In the genomic region with DNA sequence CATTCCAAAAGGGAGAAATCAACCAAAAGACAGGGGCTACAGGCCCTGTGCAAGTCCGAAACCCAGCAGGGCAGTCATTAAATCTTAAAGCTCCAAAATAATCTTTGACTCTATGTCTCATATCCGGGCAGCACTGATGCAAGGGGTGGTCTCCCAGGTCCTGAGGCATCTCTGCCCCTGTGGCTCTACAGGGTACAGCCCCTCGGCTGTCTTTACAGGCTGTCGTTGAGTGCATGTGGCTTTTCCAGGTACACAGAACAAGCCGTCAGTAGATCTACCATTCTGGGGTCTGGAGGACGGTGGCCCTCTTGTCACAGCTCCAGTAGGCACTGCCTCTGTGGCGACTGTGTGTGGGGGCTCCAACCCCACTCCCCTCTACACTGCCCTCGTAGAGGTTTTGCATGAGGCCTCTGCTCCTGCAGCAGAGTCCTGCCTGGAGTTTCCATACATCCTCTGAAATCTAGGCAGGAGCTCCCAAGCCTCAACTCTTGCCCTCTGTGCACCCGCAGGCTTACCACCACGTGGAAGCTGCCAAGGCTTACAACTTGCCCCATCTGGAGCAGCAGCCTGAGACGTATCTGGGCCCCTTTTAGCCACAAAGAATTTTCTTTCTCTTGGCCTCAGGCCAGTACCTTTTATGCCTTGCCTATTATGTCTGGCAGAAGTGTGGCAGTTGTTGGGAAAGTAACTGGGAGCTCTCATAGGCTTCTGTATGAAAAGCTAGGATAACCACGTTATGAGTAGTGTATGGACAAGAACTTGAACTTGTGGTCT, we compare ENCODE assay signal across 13 cellular contexts. TPM values are rescaled to one million over a fixed set of nuclear protein-coding genes. Genes with fewer than 3 reads are reported as not detected.
DNase-seq lines count a peak whose midpoint lies in the region; ATAC-seq and TF ChIP-seq lines count a peak whose summit lies in the region.
"Had no signal": no experiment of that assay in that cellular context is flagged by ENCODE, and none has a peak within 500 bp of the region (broad histone marks: within the 10 kb centered on the region; RNA-seq: fewer than 3 reads in every experiment).

No MANE protein-coding gene starts in this region.

- 68% methylated on average over 8 of the region's 12 CpGs for WGBS in SK-N-SH (ENCODE audit: low lambda C conversion rate)

- no peak overlapping the region for H3K27ac Mint-ChIP-seq in activated naive CD8-positive, alpha-beta T cell treated with anti-CD3 and anti-CD28 coated beads, Interleukin-2, amount 50 U/mL, for 24 hours

- no peak overlapping the region for H3K4me2 ChIP-seq in SK-N-SH

- H2AFZ ChIP-seq in SK-N-SH (ENCODE audit: low read depth), result no peak overlapping the region

- H3F3A ChIP-seq in SK-N-SH (replicated peaks; ENCODE audit: insufficient read depth), result no peaks in the 10 kb centered on the region

- H3K9me3 ChIP-seq in SK-N-SH, result no peaks in the 10 kb centered on the region
- H3K9me3 ChIP-seq: thoracic aorta had no signal

- no peaks in the 10 kb centered on the region for H3K27me3 Mint-ChIP-seq in activated naive CD8-positive, alpha-beta T cell treated with anti-CD3 and anti-CD28 coated beads, Interleukin-2, amount 50 U/mL, for 24 hours

- ATAC-seq in GM21576 (IDR thresholded peaks at IDR 0.05; ENCODE audit: unreplicated experiment), result no peak
- no peak for ATAC-seq in activated CD4-positive, CD25-positive, alpha-beta regulatory T cell treated with anti-CD3 and anti-CD28 coated beads, Interleukin-2, amount 50 U/mL, for 24 hours
- no peak for ATAC-seq in activated naive CD8-positive, alpha-beta T cell treated with anti-CD3 and anti-CD28 coated beads, Interleukin-2, amount 50 U/mL, for 24 hours

- H3K27me3 ChIP-seq in SK-N-SH (ENCODE audit: insufficient read depth), result no peaks in the 10 kb centered on the region

- H3K9me3 Mint-ChIP-seq in activated naive CD8-positive, alpha-beta T cell treated with anti-CD3 and anti-CD28 coated beads, Interleukin-2, amount 50 U/mL, for 24 hours, result no peaks in the 10 kb centered on the region

- no peak for TF ChIP-seq CTCF in SK-N-SH (IDR thresholded peaks at IDR 0.05)

- CTCF ChIA-PET in SK-N-SH (lab: Yijun Ruan, JAX), result interaction anchor here (0.8 kb wide), 1 partner anchor 214 kb away, joined by 3 read pairs; no protein-coding TSS in a partner anchor

- no peak overlapping the region for H3K27ac ChIP-seq in SK-N-SH (ENCODE audit: low read depth in 2 of 2, low read length in 1 of 2)
- H3K27ac ChIP-seq: thoracic aorta had no signal

- peaks cover 24% of the 10 kb centered on the region; the same call in 1 of the 2 replicates for H3K79me2 ChIP-seq in SK-N-SH (ENCODE audit: insufficient read depth)

- no peak overlapping the region for H3K4me3 ChIP-seq in SK-N-SH (ENCODE audit: low read depth in 2 of 2, low read length in 1 of 2)
- H3K4me3 ChIP-seq: thoracic aorta had no signal

- TF ChIP-seq RAD21 in Ishikawa (IDR thresholded peaks at IDR 0.05; ENCODE audit: low read depth), result no peak
- no peak for TF ChIP-seq RAD21 in SK-N-SH (IDR thresholded peaks at IDR 0.05; ENCODE audit: low read length)

- POLR2A ChIA-PET in SK-N-SH (lab: Yijun Ruan, JAX), result no interaction called here

- TF ChIP-seq EP300 in Ishikawa (IDR thresholded peaks at IDR 0.05; ENCODE audit: borderline replicate concordance) (no peak), SK-N-SH (IDR thresholded peaks at IDR 0.05; ENCODE audit: borderline replicate concordance in 1 of 2, low read depth in 1 of 2, low read length in 1 of 2) (no peak)

- DNase-seq in ELR (ENCODE audit: low read depth) (peak; percentile 8), SK-N-SH (no peak), kidney tubule cell (ENCODE audit: low spot score) (peak; percentile 53), CD1c-positive myeloid dendritic cell (ENCODE audit: extremely low spot score) (no peak)
- no peak for DNase-seq in activated naive CD8-positive, alpha-beta T cell treated with anti-CD3 and anti-CD28 coated beads, Interleukin-2, amount 50 U/mL, for 24 hours
- DNase-seq: activated CD4-positive, alpha-beta T cell treated with anti-CD3 and anti-CD28 coated beads, Interleukin-2, amount 50 U/mL, for 1 hour; left cardiac atrium; NK-92 treated with Interleukin-12 subunit alpha and Interleukin-12 subunit beta, amount 100 ng/mL, for 24 hours; stimulated activated CD4-positive, alpha-beta T cell treated with anti-CD3 and anti-CD28 coated beads, Interleukin-12 subunit alpha, Interleukin-12 subunit beta, amount 100 ng/mL, for 4 hours had no signal

- no peak overlapping the region for H3K4me3 Mint-ChIP-seq in activated naive CD8-positive, alpha-beta T cell treated with anti-CD3 and anti-CD28 coated beads, Interleukin-2, amount 50 U/mL, for 24 hours

- peaks cover 5% of the 10 kb centered on the region for H4K20me1 ChIP-seq in SK-N-SH (ENCODE audit: insufficient read depth)

- peaks cover 5 to 8% of the 10 kb centered on the region in 2 experiments; a peak in 3 of 4 replicates for H3K4me1 ChIP-seq in SK-N-SH (ENCODE audit: control insufficient read depth in 1 of 2, insufficient read depth in 2 of 2, low read depth in 1 of 2, low read length in 1 of 2)

- H3K36me3 ChIP-seq in SK-N-SH (replicated peaks in 1 of 2; ENCODE audit: control insufficient read depth in 1 of 2, insufficient read depth in 2 of 2, low read length in 1 of 2), result no peaks in the 10 kb centered on the region
- H3K36me3 ChIP-seq: thoracic aorta had no signal

- no peaks in the 10 kb centered on the region for H3K36me3 Mint-ChIP-seq in activated naive CD8-positive, alpha-beta T cell treated with anti-CD3 and anti-CD28 coated beads, Interleukin-2, amount 50 U/mL, for 24 hours (ENCODE audit: low read depth)

- peaks cover 49% of the 10 kb centered on the region for H3K4me1 Mint-ChIP-seq in activated naive CD8-positive, alpha-beta T cell treated with anti-CD3 and anti-CD28 coated beads, Interleukin-2, amount 50 U/mL, for 24 hours

- H3K9me2 ChIP-seq in SK-N-SH, result no peaks in the 10 kb centered on the region

- no peak overlapping the region for H3K9ac ChIP-seq in SK-N-SH

TF ChIP-seq in Ishikawa, 13 proteins besides CTCF, POLR2A, EP300 and RAD21:
- 0 out of 2 replicates have a peak, but pooled peaks have one; percentile 10 for TF ChIP-seq NFIC (IDR thresholded peaks at IDR 0.05)
- TF ChIP-seq TCF12 (IDR thresholded peaks at IDR 0.05; ENCODE audit: low read depth), result no peak
- no peak for TF ChIP-seq YY1 (IDR thresholded peaks at IDR 0.05; ENCODE audit: low read depth)

TF ChIP-seq in SK-N-SH, 30 proteins besides CTCF, POLR2A, EP300 and RAD21:
- TF ChIP-seq FOXJ3 (CRISPR knock-in tag; IDR thresholded peaks at IDR 0.05) (no peak), NFIC (IDR thresholded peaks at IDR 0.05; ENCODE audit: borderline replicate concordance) (0 out of 2 replicates have a peak, but pooled peaks have one; percentile 28), MAX (IDR thresholded peaks at IDR 0.05; ENCODE audit: low read depth) (0 out of 2 replicates have a peak, but pooled peaks have one; percentile 9)
TF ChIP-seq in SK-N-SH: peak in this region for 2.

RNA-seq across cellular contexts. Expression of gene POU2F1, which starts 52.5 kb away (rescaled TPM):
- polyA plus RNA-seq in SK-N-SH (2012; rRNA removed), result 1.2 and 1.5 TPM in 2 replicates
- polyA plus RNA-seq in SK-N-SH (2012; cell fraction: cytosol; rRNA removed), result 0.82 and 0.96 TPM in 2 replicates
- polyA plus RNA-seq in SK-N-SH (2012; cell fraction: nucleus; rRNA removed), result 4.1 and 7.3 TPM in 2 replicates

Comparison
In these comparisons a context has a peak if more than half of its experiments do, and no peak if none do; other contexts are left out.
1. DNase-seq: peak in ELR (single experiment) and kidney tubule cell (single experiment); none in SK-N-SH (single experiment), CD1c-positive myeloid dendritic cell (single experiment) and activated naive CD8-positive, alpha-beta T cell treated with anti-CD3 and anti-CD28 coated beads, Interleukin-2, amount 50 U/mL, for 24 hours (single experiment).